Comparison of ENCODE assay signal across 10 cellular contexts in the genomic region with DNA sequence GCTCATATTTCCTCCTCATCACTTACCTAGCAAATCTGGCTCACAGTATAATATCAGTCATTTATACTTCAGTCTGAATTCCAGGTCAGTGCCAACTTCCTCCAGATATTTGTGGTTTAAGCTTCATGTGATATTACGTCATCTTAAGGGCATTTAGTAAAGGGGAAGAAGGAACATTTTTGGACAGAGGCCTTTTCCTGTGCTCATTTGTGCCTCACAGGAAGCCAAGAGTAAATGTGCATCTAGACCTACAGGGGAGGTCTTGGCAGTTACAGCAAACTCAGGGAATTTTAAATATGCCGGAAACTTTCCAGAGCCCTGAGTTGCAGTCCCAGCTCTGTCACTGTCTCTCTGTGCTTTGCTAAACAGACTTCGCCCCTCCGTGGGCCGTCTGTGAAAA. TPM values are rescaled to one million over a fixed set of nuclear protein-coding genes. Genes with fewer than 3 reads are reported as not detected.
DNase-seq lines count a peak whose midpoint lies in the region; ATAC-seq and TF ChIP-seq lines count a peak whose summit lies in the region.
"Had no signal": no experiment of that assay in that cellular context is flagged by ENCODE, and none has a peak within 500 bp of the region (broad histone marks: within the 10 kb centered on the region; RNA-seq: fewer than 3 reads in every experiment).

No MANE protein-coding gene starts in this region.

- H3K27me3 ChIP-seq in vagina = no peaks in the 10 kb centered on the region

- no peaks in the 10 kb centered on the region for H3K36me3 Mint-ChIP-seq in natural killer cell treated with Interleukin-12 subunit alpha and Interleukin-12 subunit beta and Interleukin-15 and Interleukin-18, amount 100 ng/mL, for 72 hours

- no peaks in the 10 kb centered on the region for H3K4me1 Mint-ChIP-seq in natural killer cell treated with Interleukin-12 subunit alpha and Interleukin-12 subunit beta and Interleukin-15 and Interleukin-18, amount 100 ng/mL, for 72 hours (ENCODE audit: low read depth in 2 of 2)

- DNase-seq in AG10803 (ENCODE audit: low read depth) = peak; percentile 98
- DNase-seq in NCI-H2029 treated with DMSO at 0.1 percent for 48 hours (lab: John Stamatoyannopoulos, UW) = peak; percentile 16
- peak; percentile 89 for DNase-seq in choroid plexus epithelial cell (ENCODE audit: low read depth)
- peak; percentile 80 for DNase-seq in medulla oblongata (ENCODE audit: extremely low spot score)
- no peak for DNase-seq in vagina (ENCODE audit: extremely low spot score in 2 of 2)
- DNase-seq in activated naive CD4-positive, alpha-beta T cell treated with anti-CD3 and anti-CD28 coated beads, Interleukin-2, amount 50 U/mL, for 16 hours = no peak
- no peak for DNase-seq in natural killer cell treated with Interleukin-12 subunit alpha and Interleukin-12 subunit beta and Interleukin-15 and Interleukin-18, amount 100 ng/mL, for 72 hours (ENCODE audit: low spot score)
- DNase-seq: activated T-cell treated with anti-CD3 and anti-CD28 coated beads, Interleukin-2, amount 50 U/mL, for 24 hours had no signal

- TF ChIP-seq CTCF in AG10803 (conservative IDR thresholded peaks at IDR 0.05; ENCODE audit: low read length) (no peak; the same call in 1 of the 2 replicates), choroid plexus epithelial cell (conservative IDR thresholded peaks at IDR 0.05; ENCODE audit: low read depth, low read length) (no peak), vagina (IDR thresholded peaks at IDR 0.05) (no peak)

- H3K9me3 Mint-ChIP-seq in natural killer cell treated with Interleukin-12 subunit alpha and Interleukin-12 subunit beta and Interleukin-15 and Interleukin-18, amount 100 ng/mL, for 72 hours = no peaks in the 10 kb centered on the region
- H3K9me3 Mint-ChIP-seq: activated T-cell treated with anti-CD3 and anti-CD28 coated beads, Interleukin-2, amount 50 U/mL, for 24 hours had no signal

- H3K27ac Mint-ChIP-seq in natural killer cell treated with Interleukin-12 subunit alpha and Interleukin-12 subunit beta and Interleukin-15 and Interleukin-18, amount 100 ng/mL, for 72 hours = no peak overlapping the region
- H3K27ac Mint-ChIP-seq: activated T-cell treated with anti-CD3 and anti-CD28 coated beads, Interleukin-2, amount 50 U/mL, for 24 hours had no signal

- H3K36me3 ChIP-seq in vagina = no peaks in the 10 kb centered on the region

- no peaks in the 10 kb centered on the region for H3K4me1 ChIP-seq in vagina

- no peak overlapping the region for H3K4me3 Mint-ChIP-seq in natural killer cell treated with Interleukin-12 subunit alpha and Interleukin-12 subunit beta and Interleukin-15 and Interleukin-18, amount 100 ng/mL, for 72 hours
- H3K4me3 Mint-ChIP-seq: activated T-cell treated with anti-CD3 and anti-CD28 coated beads, Interleukin-2, amount 50 U/mL, for 24 hours had no signal

- intact Hi-C loops in vagina (cut with DNase I) = no loop called here

- no peak for TF ChIP-seq POLR2A in vagina (IDR thresholded peaks at IDR 0.05)

- H3K27ac ChIP-seq in vagina = no peak overlapping the region

- no peaks in the 10 kb centered on the region for H3K9me3 ChIP-seq in vagina

- ATAC-seq in HG02678 (IDR thresholded peaks at IDR 0.05; ENCODE audit: unreplicated experiment) = no peak
- no peak for ATAC-seq in natural killer cell treated with Interleukin-12 subunit alpha and Interleukin-12 subunit beta and Interleukin-15 and Interleukin-18, amount 100 ng/mL, for 72 hours

- peaks cover 18 to 43% of the 10 kb centered on the region in 2 donors for H3K27me3 Mint-ChIP-seq in natural killer cell treated with Interleukin-12 subunit alpha and Interleukin-12 subunit beta and Interleukin-15 and Interleukin-18, amount 100 ng/mL, for 72 hours

- H3K4me3 ChIP-seq in AG10803 (ENCODE audit: low read length) = no peak overlapping the region
- H3K4me3 ChIP-seq in choroid plexus epithelial cell (ENCODE audit: low read depth, low read length) = no peak overlapping the region
- no peak overlapping the region for H3K4me3 ChIP-seq in vagina

RNA-seq across cellular contexts. Expression of a gene that starts 12.3 kb away (rescaled TPM):
- total RNA-seq in vagina = not detected
- total RNA-seq in natural killer cell treated with Interleukin-12 subunit alpha and Interleukin-12 subunit beta and Interleukin-15 and Interleukin-18, amount 100 ng/mL, for 72 hours = not detected
- total RNA-seq: lower leg skin had no signal

Comparison
In these comparisons a context has a peak if more than half of its experiments do, and no peak if none do; other contexts are left out.
1. DNase-seq: peak in AG10803 (single experiment), NCI-H2029 treated with DMSO at 0.1 percent for 48 hours (single experiment), choroid plexus epithelial cell (single experiment) and medulla oblongata (single experiment); none in vagina (0 of 2), activated naive CD4-positive, alpha-beta T cell treated with anti-CD3 and anti-CD28 coated beads, Interleukin-2, amount 50 U/mL, for 16 hours (single experiment) and natural killer cell treated with Interleukin-12 subunit alpha and Interleukin-12 subunit beta and Interleukin-15 and Interleukin-18, amount 100 ng/mL, for 72 hours (single experiment).